Comparison of ENCODE assay signal across 16 cellular contexts in the genomic region with DNA sequence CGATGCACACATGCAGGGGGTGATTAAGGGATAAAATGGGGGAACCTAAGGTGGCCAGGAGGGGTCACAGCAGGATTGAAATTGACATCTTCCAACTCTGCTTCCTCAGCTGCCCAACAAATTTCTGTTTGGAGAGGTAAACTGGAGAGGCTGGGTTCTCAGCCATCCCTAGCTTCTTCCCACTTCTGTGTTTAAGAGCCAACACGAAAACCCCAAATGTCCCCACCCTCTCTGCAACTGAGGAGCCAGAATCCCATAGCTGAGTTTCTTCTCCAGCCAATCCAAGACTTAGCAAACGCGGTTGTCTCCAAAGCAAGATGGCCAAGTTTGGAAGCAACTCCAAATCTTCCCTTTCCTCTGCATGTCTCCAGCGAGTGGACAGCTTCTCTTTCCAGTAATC.
DNase-seq lines count a peak whose midpoint lies in the region; ATAC-seq and TF ChIP-seq lines count a peak whose summit lies in the region.
"Had no signal": no experiment of that assay in that cellular context is flagged by ENCODE, and none has a peak within 500 bp of the region (broad histone marks: within the 10 kb centered on the region; RNA-seq: fewer than 3 reads in every experiment).

No MANE protein-coding gene starts in this region.

- H3K9me3 ChIP-seq in left ventricle myocardium inferior (replicated peaks), result peaks cover 10% of the 10 kb centered on the region
- peaks cover 3% of the 10 kb centered on the region for H3K9me3 ChIP-seq in mesenchymal stem cell (ENCODE audit: control insufficient read depth, low read length)
- H3K9me3 ChIP-seq in aorta (ENCODE audit: control insufficient read depth, low read length), result no peaks in the 10 kb centered on the region
- no peaks in the 10 kb centered on the region for H3K9me3 ChIP-seq in trophoblast cell (ENCODE audit: insufficient read depth, low read depth, low read length)

- H3K4me1 ChIP-seq in left ventricle myocardium inferior (no peaks in the 10 kb centered on the region), mesenchymal stem cell (ENCODE audit: control insufficient read depth, insufficient read depth, low read depth, low read length) (peaks cover 1% of the 10 kb centered on the region), aorta (ENCODE audit: control insufficient read depth in 1 of 2, insufficient read depth in 2 of 2, low read length in 2 of 2) (peaks cover 0 to 2% of the 10 kb centered on the region in 2 donors), trophoblast cell (ENCODE audit: control insufficient read depth in 1 of 2, insufficient read depth in 2 of 2, low read length in 2 of 2) (peaks cover 6 to 7% of the 10 kb centered on the region in 2 experiments)

- H3K4ac ChIP-seq in mesenchymal stem cell (ENCODE audit: low read depth in 1 of 2, low read length in 2 of 2) (no peak overlapping the region), trophoblast cell (ENCODE audit: low read depth, low read length) (no peak overlapping the region)

- peaks cover 53% of the 10 kb centered on the region for H3K4me1 Mint-ChIP-seq in chondrocyte (ENCODE audit: low read depth)
- H3K4me1 Mint-ChIP-seq: B cell had no signal

- H3K9ac ChIP-seq in mesenchymal stem cell (ENCODE audit: low read length) (no peak overlapping the region), trophoblast cell (ENCODE audit: low read length) (no peak overlapping the region)
- H3K9ac ChIP-seq: GM23248 had no signal

- no peaks in the 10 kb centered on the region for H3K79me1 ChIP-seq in mesenchymal stem cell (replicated peaks; ENCODE audit: low read length, poor library complexity, severe bottlenecking)
- H3K79me1 ChIP-seq in trophoblast cell (ENCODE audit: low read length), result peaks cover 2% of the 10 kb centered on the region

- H4K91ac ChIP-seq in mesenchymal stem cell (ENCODE audit: low read length) (no peak overlapping the region), trophoblast cell (ENCODE audit: low read depth, low read length) (no peak overlapping the region)

- TF ChIP-seq CTCF in left ventricle myocardium inferior (IDR thresholded peaks at IDR 0.05; ENCODE audit: borderline replicate concordance) (no peak), chondrocyte (IDR thresholded peaks at IDR 0.05) (no peak)

- H2BK15ac ChIP-seq in mesenchymal stem cell (ENCODE audit: low read depth, poor library complexity, severe bottlenecking), result no peak overlapping the region

- H2BK120ac ChIP-seq in mesenchymal stem cell (ENCODE audit: low read depth, low read length) (no peak overlapping the region), trophoblast cell (ENCODE audit: insufficient read depth, low read length, poor library complexity) (no peak overlapping the region)

- H3K23ac ChIP-seq in mesenchymal stem cell (ENCODE audit: low read length in 2 of 2) (no peak overlapping the region), trophoblast cell (ENCODE audit: low read length) (no peak overlapping the region)

- intact Hi-C loops in left ventricle myocardium inferior (cut with micrococcal nuclease) (no loop called here), cardiac septum (cut with DNase I) (no loop called here), aorta (cut with DNase I) (no loop called here)

- no peak overlapping the region for H4K12ac ChIP-seq in trophoblast cell (ENCODE audit: low read depth, low read length)

- H3K27me3 Mint-ChIP-seq in chondrocyte (ENCODE audit: low read depth), result no peaks in the 10 kb centered on the region

- ATAC-seq in aorta (ENCODE audit: low FRiP score), result peak; percentile 51
- ATAC-seq: HepG2 had no signal

- no peak overlapping the region for H2BK5ac ChIP-seq in mesenchymal stem cell (ENCODE audit: low read depth, low read length, poor library complexity, severe bottlenecking)
- no peak overlapping the region for H2BK5ac ChIP-seq in trophoblast cell (ENCODE audit: low read depth, low read length, poor library complexity)

- peak overlapping the region in 1 of 2 experiments; percentile 60 for H2BK12ac ChIP-seq in mesenchymal stem cell (ENCODE audit: low read length in 2 of 2)
- no peak overlapping the region for H2BK12ac ChIP-seq in trophoblast cell (ENCODE audit: low read length)

- no peaks in the 10 kb centered on the region for H3K9me3 Mint-ChIP-seq in chondrocyte (ENCODE audit: low read depth)

- H3K27ac Mint-ChIP-seq in chondrocyte (ENCODE audit: unreplicated experiment), result peak overlapping the region; percentile 9
- H3K27ac Mint-ChIP-seq: B cell; CD4-positive, alpha-beta T cell had no signal

- peaks cover 78% of the 10 kb centered on the region for H3K27me3 ChIP-seq in left ventricle myocardium inferior (ENCODE audit: low read depth)
- H3K27me3 ChIP-seq in mesenchymal stem cell (ENCODE audit: control insufficient read depth in 1 of 2, insufficient read depth in 1 of 2, low read length in 2 of 2), result peaks cover 0 to 77% of the 10 kb centered on the region in 2 experiments
- no peaks in the 10 kb centered on the region for H3K27me3 ChIP-seq in aorta (ENCODE audit: control insufficient read depth in 1 of 2, insufficient read depth in 2 of 2, low read length in 1 of 2)
- H3K27me3 ChIP-seq in trophoblast cell (ENCODE audit: insufficient read depth, low read length), result no peaks in the 10 kb centered on the region

- H4K8ac ChIP-seq in mesenchymal stem cell (ENCODE audit: low read length), result no peak overlapping the region
- H4K8ac ChIP-seq in trophoblast cell (ENCODE audit: low read depth, low read length), result no peak overlapping the region

- H3K27ac ChIP-seq in left ventricle myocardium inferior (replicated peaks), result peak overlapping the region; percentile 16
- H3K27ac ChIP-seq in mesenchymal stem cell (ENCODE audit: low read length, poor library complexity, severe bottlenecking), result no peak overlapping the region
- no peak overlapping the region for H3K27ac ChIP-seq in aorta (ENCODE audit: low read depth in 1 of 2, low read length in 2 of 2)
- no peak overlapping the region for H3K27ac ChIP-seq in trophoblast cell (ENCODE audit: low read depth, low read length)
- H3K27ac ChIP-seq: GM23248 had no signal

- peak overlapping the region; percentile 28 for H2AK5ac ChIP-seq in mesenchymal stem cell (ENCODE audit: low read length, severe bottlenecking)
- H2AK5ac ChIP-seq in trophoblast cell (ENCODE audit: low read length), result no peak overlapping the region

- no peak overlapping the region for H3K4me2 ChIP-seq in mesenchymal stem cell (ENCODE audit: low read length, poor library complexity, severe bottlenecking)
- H3K4me2 ChIP-seq in trophoblast cell (ENCODE audit: low read length), result no peak overlapping the region

- 83% methylated on average over 5 of the region's 5 CpGs for WGBS in mesenchymal stem cell
- WGBS in aorta, 2 donors, result 47 to 50% methylated on average over 5 of the region's 5 CpGs
- WGBS in trophoblast cell (ENCODE audit: extremely low coverage, insufficient coverage, insufficient read length), result no CpG with 5 or more reads among the region's 5 CpGs

- no peak overlapping the region for H3K18ac ChIP-seq in mesenchymal stem cell (ENCODE audit: low read depth in 1 of 2, low read length in 2 of 2)
- H3K18ac ChIP-seq in trophoblast cell (ENCODE audit: low read length), result no peak overlapping the region

- no peak overlapping the region for H2AFZ ChIP-seq in mesenchymal stem cell (ENCODE audit: low read depth, low read length)
- H2AFZ ChIP-seq in trophoblast cell (ENCODE audit: insufficient read depth, low read length, poor library complexity), result no peak overlapping the region
- H2AFZ ChIP-seq: GM23248 had no signal

- no peak overlapping the region for H3K4me3 Mint-ChIP-seq in chondrocyte (ENCODE audit: unreplicated experiment)
- H3K4me3 Mint-ChIP-seq: B cell; CD4-positive, alpha-beta T cell had no signal

- H3K36me3 ChIP-seq in left ventricle myocardium inferior (no peaks in the 10 kb centered on the region), mesenchymal stem cell (ENCODE audit: control insufficient read depth in 1 of 2, insufficient read depth in 2 of 2, low read depth in 1 of 2, low read length in 2 of 2) (no peaks in the 10 kb centered on the region), aorta (ENCODE audit: control insufficient read depth in 1 of 2, insufficient read depth in 2 of 2, low read length in 1 of 2) (no peaks in the 10 kb centered on the region), trophoblast cell (ENCODE audit: control insufficient read depth in 1 of 2, insufficient read depth in 2 of 2, low read length in 2 of 2) (no peaks in the 10 kb centered on the region)

- no peak for DNase-seq in left ventricle myocardium inferior
- no peak for DNase-seq in cardiac septum (ENCODE audit: low spot score)
- DNase-seq in chondrocyte (ENCODE audit: low spot score), result no peak
- DNase-seq in mesenchymal stem cell, result no peak
- DNase-seq in aorta, result no peak
- DNase-seq in activated gamma-delta T cell treated with Interleukin-2 at 50 U/mL for 16 hours, result no peak
- DNase-seq in trophoblast cell, result no peak
- DNase-seq: C1 segment of cervical spinal cord; CD4-positive, alpha-beta T cell; DMS153; DMS79 treated with DMSO at 0.1 percent for 48 hours; EL; GM23248; H7 had no signal

- peaks cover under 1% of the 10 kb centered on the region for H3K36me3 Mint-ChIP-seq in chondrocyte (ENCODE audit: low read depth)

- H3K4me3 ChIP-seq in left ventricle myocardium inferior, result no peak overlapping the region
- H3K4me3 ChIP-seq in mesenchymal stem cell (ENCODE audit: insufficient read depth in 1 of 2, low read depth in 1 of 2, low read length in 2 of 2), result no peak overlapping the region
- H3K4me3 ChIP-seq in aorta (ENCODE audit: low read length in 2 of 2), result no peak overlapping the region
- no peak overlapping the region for H3K4me3 ChIP-seq in trophoblast cell (ENCODE audit: low read depth, low read length)
- H3K4me3 ChIP-seq: GM23248 had no signal

- H3K79me2 ChIP-seq in trophoblast cell (ENCODE audit: control insufficient read depth, insufficient read depth, low read length, poor library complexity), result no peaks in the 10 kb centered on the region

- H3K14ac ChIP-seq in mesenchymal stem cell (ENCODE audit: low read length in 2 of 2), result no peak overlapping the region
- no peak overlapping the region for H3K14ac ChIP-seq in trophoblast cell (ENCODE audit: low read length)
